In the genomic region with DNA sequence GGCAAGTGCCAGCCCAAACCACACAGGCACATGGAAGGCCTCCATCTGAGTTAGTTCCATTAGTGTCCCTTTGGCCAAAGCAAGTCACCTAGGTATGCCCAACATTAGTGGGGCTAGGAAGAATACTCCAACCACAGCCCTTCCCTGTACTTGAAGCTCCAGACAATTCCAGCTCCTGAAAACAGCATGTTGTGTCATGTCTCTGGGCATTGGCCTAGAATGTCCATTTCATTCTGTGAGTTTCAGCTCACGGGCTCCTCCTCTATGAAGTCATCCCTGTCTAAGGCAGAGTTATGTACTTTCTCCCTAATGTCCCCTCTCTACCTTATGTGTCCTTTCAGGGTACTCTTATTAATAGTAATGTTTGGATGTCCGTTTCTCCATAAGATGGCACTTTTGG, we compare ENCODE assay signal across 23 cellular contexts.
A peak's percentile ranks its signal among the peaks of the same experiment; 100 is the strongest.
DNase-seq lines count a peak whose midpoint lies in the region; ATAC-seq, FAIRE-seq and TF ChIP-seq lines count a peak whose summit lies in the region.
"Had no signal": no experiment of that assay in that cellular context is flagged by ENCODE, and none has a peak within 500 bp of the region (broad histone marks: within the 10 kb centered on the region; RNA-seq: fewer than 3 reads in every experiment).

No MANE protein-coding gene starts in this region.

- no peaks in the 10 kb centered on the region for H3K79me2 ChIP-seq in keratinocyte (ENCODE audit: control insufficient read depth, insufficient read depth, low read length)

- H3K36me3 ChIP-seq in bronchial epithelial cell (ENCODE audit: control insufficient read depth, insufficient read depth, low read length) = no peaks in the 10 kb centered on the region
- no peaks in the 10 kb centered on the region for H3K36me3 ChIP-seq in keratinocyte (ENCODE audit: control insufficient read depth in 2 of 2, extremely low read depth in 1 of 2, insufficient read depth in 2 of 2, low read length in 2 of 2)
- H3K36me3 ChIP-seq: BE2C; BLaER1 treated with 17β-estradiol and CSF1 and Interleukin-3, amounts not matched to agents 10 nM and 100 nM had no signal

- TF ChIP-seq CTCF in MCF 10A (IDR thresholded peaks at IDR 0.05; ENCODE audit: unreplicated experiment) = no peak
- TF ChIP-seq CTCF in bronchial epithelial cell (IDR thresholded peaks at IDR 0.05; ENCODE audit: insufficient read depth, low read length, severe bottlenecking) = no peak
- TF ChIP-seq CTCF in keratinocyte (optimal IDR thresholded peaks at IDR 0.05 in 1 of 3, IDR thresholded peaks at IDR 0.05 in 1 of 3, conservative IDR thresholded peaks at IDR 0.05 in 1 of 3; ENCODE audit: extremely low read depth in 1 of 3, insufficient read depth in 2 of 3, low read length in 3 of 3) = no peak

- no peak overlapping the region for H3K27ac ChIP-seq in keratinocyte (ENCODE audit: control insufficient read depth, insufficient read depth, low read length)
- H3K27ac ChIP-seq: A549; BLaER1 treated with 17β-estradiol and CSF1 and Interleukin-3, amounts not matched to agents 10 nM and 100 nM had no signal

- no peaks in the 10 kb centered on the region for H3K36me3 Mint-ChIP-seq in MCF 10A (ENCODE audit: insufficient read depth, unreplicated experiment)
- H3K36me3 Mint-ChIP-seq in activated naive CD8-positive, alpha-beta T cell treated with anti-CD3 and anti-CD28 coated beads, Interleukin-2, amount 50 U/mL, for 24 hours (ENCODE audit: low read depth) = no peaks in the 10 kb centered on the region
- H3K36me3 Mint-ChIP-seq: CD4-positive, CD25-positive, alpha-beta regulatory T cell; CD8-positive, alpha-beta T cell had no signal

- dilution Hi-C loops in keratinocyte (cut with MboI; ENCODE audit: extremely low pct_ligation_motif_present, low sequenced_read_pairs) = no loop called here

- no peak overlapping the region for H3K4me3 ChIP-seq in bronchial epithelial cell (ENCODE audit: low read depth, low read length)
- no peak overlapping the region for H3K4me3 ChIP-seq in keratinocyte (ENCODE audit: control insufficient read depth in 2 of 3, extremely low read depth in 1 of 3, insufficient read depth in 2 of 3, low read depth in 1 of 3, low read length in 3 of 3)
- H3K4me3 ChIP-seq: A549; BLaER1 treated with 17β-estradiol and CSF1 and Interleukin-3, amounts not matched to agents 10 nM and 100 nM; GM23338 had no signal

- H3K27ac Mint-ChIP-seq in MCF 10A (ENCODE audit: low read depth, unreplicated experiment) = no peak overlapping the region
- no peak overlapping the region for H3K27ac Mint-ChIP-seq in activated naive CD8-positive, alpha-beta T cell treated with anti-CD3 and anti-CD28 coated beads, Interleukin-2, amount 50 U/mL, for 24 hours
- H3K27ac Mint-ChIP-seq: CD4-positive, CD25-positive, alpha-beta regulatory T cell; CD8-positive, alpha-beta T cell; GM23338; H9 had no signal

- H3K9me1 ChIP-seq in keratinocyte (ENCODE audit: control insufficient read depth, extremely low read depth, insufficient read depth, low read length) = no peaks in the 10 kb centered on the region

- H3K9me3 Mint-ChIP-seq in MCF 10A (ENCODE audit: unreplicated experiment) = no peaks in the 10 kb centered on the region
- H3K9me3 Mint-ChIP-seq in activated naive CD8-positive, alpha-beta T cell treated with anti-CD3 and anti-CD28 coated beads, Interleukin-2, amount 50 U/mL, for 24 hours = no peaks in the 10 kb centered on the region
- H3K9me3 Mint-ChIP-seq: CD8-positive, alpha-beta T cell; GM23338; H9 had no signal

- H3K9ac ChIP-seq in keratinocyte (ENCODE audit: control insufficient read depth, extremely low read depth, insufficient read depth, low read length) = no peak overlapping the region
- H3K9ac ChIP-seq: BLaER1 treated with 17β-estradiol and CSF1 and Interleukin-3, amounts not matched to agents 10 nM and 100 nM had no signal

- no peaks in the 10 kb centered on the region for H3K27me3 Mint-ChIP-seq in MCF 10A (ENCODE audit: insufficient read depth, unreplicated experiment)
- H3K27me3 Mint-ChIP-seq in activated naive CD8-positive, alpha-beta T cell treated with anti-CD3 and anti-CD28 coated beads, Interleukin-2, amount 50 U/mL, for 24 hours = peaks cover 4% of the 10 kb centered on the region

- H3K9me3 ChIP-seq in keratinocyte (ENCODE audit: control insufficient read depth, low read depth, low read length) = no peaks in the 10 kb centered on the region
- H3K9me3 ChIP-seq: A549; BE2C; BLaER1 treated with 17β-estradiol and CSF1 and Interleukin-3, amounts not matched to agents 10 nM and 100 nM; Caco-2 had no signal

- CTCF ChIA-PET in MCF 10A (lab: Yijun Ruan, JAX) = interaction anchor here (0.7 to 1.0 kb wide), 3 partner anchors 11 to 845 kb away, joined by 3 to 4 read pairs (median 3); no protein-coding TSS in a partner anchor

- H3K4me2 ChIP-seq in keratinocyte (ENCODE audit: control insufficient read depth, extremely low read depth, insufficient read depth, low read depth, low read length) = no peak overlapping the region
- H3K4me2 ChIP-seq: A549; BLaER1 treated with 17β-estradiol and CSF1 and Interleukin-3, amounts not matched to agents 10 nM and 100 nM; GM23338 had no signal

- intact Hi-C loops in MCF 10A (cut with micrococcal nuclease) = no loop called here

- FAIRE-seq in bronchial epithelial cell (lab: Jason Lieb, UNC) (peak; percentile 7), keratinocyte (lab: Jason Lieb, UNC) (peak; percentile 52)
- FAIRE-seq: A549, G401.6, GM12892, GM19239 had no signal

- H2AFZ ChIP-seq in keratinocyte (ENCODE audit: control insufficient read depth, low read length) = no peak overlapping the region
- H2AFZ ChIP-seq: GM23338 had no signal

- H3K4me1 Mint-ChIP-seq in MCF 10A (ENCODE audit: insufficient read depth, unreplicated experiment) = peaks cover 16% of the 10 kb centered on the region
- H3K4me1 Mint-ChIP-seq in activated naive CD8-positive, alpha-beta T cell treated with anti-CD3 and anti-CD28 coated beads, Interleukin-2, amount 50 U/mL, for 24 hours = no peaks in the 10 kb centered on the region
- H3K4me1 Mint-ChIP-seq: CD4-positive, CD25-positive, alpha-beta regulatory T cell had no signal

- no peaks in the 10 kb centered on the region for H3K27me3 ChIP-seq in bronchial epithelial cell (ENCODE audit: control insufficient read depth, insufficient read depth, low read length)
- no peaks in the 10 kb centered on the region for H3K27me3 ChIP-seq in keratinocyte (ENCODE audit: control insufficient read depth, extremely low read depth, insufficient read depth, low read length)
- H3K27me3 ChIP-seq: BE2C; BLaER1 treated with 17β-estradiol and CSF1 and Interleukin-3, amounts not matched to agents 10 nM and 100 nM had no signal

- BruUV-seq in MCF 10A (replicated peaks; lab: Mats Ljungman, UMichigan) = no TSS peak

- ATAC-seq in GM18511 (IDR thresholded peaks at IDR 0.05; ENCODE audit: unreplicated experiment) = no peak
- ATAC-seq in activated naive CD8-positive, alpha-beta T cell treated with anti-CD3 and anti-CD28 coated beads, Interleukin-2, amount 50 U/mL, for 24 hours = no peak
- ATAC-seq: A549; CD8-positive, alpha-beta T cell; GM23338; HCT116 had no signal

- H4K20me1 ChIP-seq in keratinocyte (ENCODE audit: control insufficient read depth, extremely low read depth, insufficient read depth, low read length) = no peaks in the 10 kb centered on the region
- H4K20me1 ChIP-seq: BLaER1 treated with 17β-estradiol and CSF1 and Interleukin-3, amounts not matched to agents 10 nM and 100 nM had no signal

- peaks cover 5% of the 10 kb centered on the region for H3K4me1 ChIP-seq in keratinocyte (ENCODE audit: control insufficient read depth, extremely low read depth, insufficient read depth, low read length)
- H3K4me1 ChIP-seq: A549, BE2C, Caco-2 had no signal

- POLR2A ChIA-PET in MCF 10A (lab: Yijun Ruan, JAX) = no interaction called here

- no peak overlapping the region for H3K4me3 Mint-ChIP-seq in MCF 10A (ENCODE audit: unreplicated experiment)
- H3K4me3 Mint-ChIP-seq in activated naive CD8-positive, alpha-beta T cell treated with anti-CD3 and anti-CD28 coated beads, Interleukin-2, amount 50 U/mL, for 24 hours = no peak overlapping the region
- H3K4me3 Mint-ChIP-seq: CD4-positive, CD25-positive, alpha-beta regulatory T cell; CD8-positive, alpha-beta T cell; GM23338; H9 had no signal

- DNase-seq in MCF 10A (ENCODE audit: unreplicated experiment) = peak; percentile 18
- peak; percentile 87 for DNase-seq in bronchial epithelial cell (ENCODE audit: low read depth)
- no peak for DNase-seq in keratinocyte (ENCODE audit: low read depth, low spot score)
- no peak for DNase-seq in activated naive CD8-positive, alpha-beta T cell treated with anti-CD3 and anti-CD28 coated beads, Interleukin-2, amount 50 U/mL, for 24 hours
- DNase-seq in iPS-NIHi7 (ENCODE audit: extremely low spot score) = no peak
- DNase-seq: 8988T; ACHN; AML-193; BE2C; Caco-2; CD4-positive, CD25-positive, alpha-beta regulatory T cell; CD8-positive, alpha-beta T cell; DMS153; DND-41; H9 had no signal

Comparison
In these comparisons a context has a peak if more than half of its experiments do, and no peak if none do; other contexts are left out.
1. DNase-seq: peak in MCF 10A (single experiment) and bronchial epithelial cell (single experiment); none in keratinocyte (single experiment), activated naive CD8-positive, alpha-beta T cell treated with anti-CD3 and anti-CD28 coated beads, Interleukin-2, amount 50 U/mL, for 24 hours (single experiment) and iPS-NIHi7 (single experiment).